1 cellular context compared by ENCODE assay signal in genomic region chr19:7861619-7862412, GRCh38.
TF ChIP-seq lines count a peak whose summit lies in the region.

No MANE protein-coding gene starts in this region.

TF ChIP-seq in GM12878, 131 proteins besides CTCF, POLR2A, EP300 and RAD21:
- no peak for TF ChIP-seq ZNF274 (IDR thresholded peaks at IDR 0.05; ENCODE audit: insufficient read depth, insufficient read length)
- TF ChIP-seq TCF3 (IDR thresholded peaks at IDR 0.05; ENCODE audit: borderline replicate concordance, insufficient read depth, low read depth, low read length), result 0 out of 2 replicates have a peak, but pooled peaks have one; percentile 13
TF ChIP-seq in GM12878: peak in this region for 1.
